29 cellular contexts compared by ENCODE assay signal in genomic region chr5:174281089-174281488, GRCh38.
"Had no signal": no experiment of that assay in that cellular context is flagged by ENCODE, and none has a peak within 500 bp of the region (broad histone marks: within the 10 kb centered on the region; RNA-seq: fewer than 3 reads in every experiment).

No MANE protein-coding gene starts in this region.

- H3K27ac ChIP-seq: PC-9, RWPE1, SJCRH30, SK-N-MC had no signal

- H2AFZ ChIP-seq: PC-9 had no signal

- DNase-seq: Kasumi-1, KG1, MG63, MV-4-11, NCI-H1092, NCI-H1105, NCI-H1417 treated with DMSO at 0.1 percent for 48 hours, NCI-H1436 treated with DMSO at 0.1 percent for 48 hours, NCI-H1694 treated with DMSO at 0.1 percent for 48 hours, NCI-H187 treated with DMSO at 0.1 percent for 48 hours, NCI-H2029, NCI-H2081, NCI-H2171 treated with DMSO at 0.1 percent for 48 hours, NCI-H2227 treated with DMSO at 0.1 percent for 48 hours, NCI-H345, NCI-H446, NCI-H510A treated with DMSO at 0.1 percent for 48 hours, NCI-H524 treated with DMSO at 0.1 percent for 48 hours, NCI-H69, NCI-H748 treated with DMSO at 0.1 percent for 48 hours, PC-9, SHP77, SIG-M5, SJCRH30 had no signal

- H3K4me3 ChIP-seq: MG63, PC-9, SJCRH30, SK-N-MC had no signal

- H3K4me1 ChIP-seq: SJCRH30 had no signal

- H3K36me3 ChIP-seq: MG63, SJCRH30 had no signal

- H3K9me3 ChIP-seq: MG63, SJCRH30 had no signal

- ATAC-seq: Panc1, Right ventricle myocardium inferior, SK-N-SH treated with all-trans-retinoic acid at 6 μM for 48 hours had no signal

- H3K4me2 ChIP-seq: PC-9 had no signal

- H3K27me3 ChIP-seq: SJCRH30 had no signal
